ENCODE assay signal across 9 cellular contexts in genomic region chr15:29674661-29675533, GRCh38.
DNase-seq lines count a peak whose midpoint lies in the region; ATAC-seq, FAIRE-seq and TF ChIP-seq lines count a peak whose summit lies in the region.
"Had no signal": no experiment of that assay in that cellular context is flagged by ENCODE, and none has a peak within 500 bp of the region (broad histone marks: within the 10 kb centered on the region; RNA-seq: fewer than 3 reads in every experiment).

No MANE protein-coding gene starts in this region.

- H2AFZ ChIP-seq in keratinocyte (ENCODE audit: control insufficient read depth, low read length), result peak overlapping the region; percentile 77

- no peak for TF ChIP-seq POLR2A in erythroblast (IDR thresholded peaks at IDR 0.05; ENCODE audit: low read length)

- TF ChIP-seq CTCF in brain microvascular endothelial cell (IDR thresholded peaks at IDR 0.05; ENCODE audit: low read depth, low read length, missing control alignments) (no peak), keratinocyte (optimal IDR thresholded peaks at IDR 0.05 in 1 of 3, IDR thresholded peaks at IDR 0.05 in 1 of 3, conservative IDR thresholded peaks at IDR 0.05 in 1 of 3; ENCODE audit: extremely low read depth in 1 of 3, insufficient read depth in 2 of 3, low read length in 3 of 3) (no peak)

- H3K9me3 ChIP-seq in keratinocyte (ENCODE audit: control insufficient read depth, low read depth, low read length) (no peaks in the 10 kb centered on the region), stomach smooth muscle (ENCODE audit: control insufficient read depth in 2 of 2, low read length in 2 of 2) (no peaks in the 10 kb centered on the region)

- H3K9ac ChIP-seq in keratinocyte (ENCODE audit: control insufficient read depth, extremely low read depth, insufficient read depth, low read length), result peak overlapping the region; percentile 49
- peak overlapping the region in 1 of 2 donors; percentile 28 for H3K9ac ChIP-seq in stomach smooth muscle (ENCODE audit: low read length in 2 of 2)

- ATAC-seq in GM19395 (IDR thresholded peaks at IDR 0.05; ENCODE audit: unreplicated experiment), result no peak

- H3K36me3 ChIP-seq in brain microvascular endothelial cell (replicated peaks) (no peaks in the 10 kb centered on the region), keratinocyte (ENCODE audit: control insufficient read depth in 2 of 2, extremely low read depth in 1 of 2, insufficient read depth in 2 of 2, low read length in 2 of 2) (no peaks in the 10 kb centered on the region), stomach smooth muscle (ENCODE audit: control insufficient read depth in 2 of 2, insufficient read depth in 2 of 2, low read length in 2 of 2) (no peaks in the 10 kb centered on the region)

- peak; percentile 66 for DNase-seq in HuH-7.5 (ENCODE audit: low spot score)
- no peak for DNase-seq in brain microvascular endothelial cell
- no peak for DNase-seq in keratinocyte (ENCODE audit: low read depth, low spot score)
- DNase-seq in HCEC 1CT, result no peak
- no peak for DNase-seq in erythroblast (lab: John Stamatoyannopoulos, UW)
- DNase-seq in GOT3 (lab: John Stamatoyannopoulos, UW), result no peak

- in situ Hi-C loops in brain microvascular endothelial cell (cut with HindIII; ENCODE audit: low pct_ligation_motif_present, low sequenced_read_pairs), result no loop called here

- H3K4me3 ChIP-seq in brain microvascular endothelial cell (ENCODE audit: low read depth, low read length) (peak overlapping the region; percentile 63), keratinocyte (ENCODE audit: control insufficient read depth in 2 of 3, extremely low read depth in 1 of 3, insufficient read depth in 2 of 3, low read depth in 1 of 3, low read length in 3 of 3) (peak overlapping the region; percentile 41 to 61 (median 41)), stomach smooth muscle (ENCODE audit: low read length in 2 of 2) (peak overlapping the region; percentile 53 to 75)

- H3K27ac ChIP-seq in brain microvascular endothelial cell (peak overlapping the region; percentile 13), keratinocyte (ENCODE audit: control insufficient read depth, insufficient read depth, low read length) (no peak overlapping the region), stomach smooth muscle (ENCODE audit: low read length) (no peak overlapping the region)
- H3K27ac ChIP-seq: HL-60 had no signal

- peak overlapping the region; percentile 53 for H3K4me2 ChIP-seq in keratinocyte (ENCODE audit: control insufficient read depth, extremely low read depth, insufficient read depth, low read depth, low read length)

- H4K20me1 ChIP-seq in keratinocyte (ENCODE audit: control insufficient read depth, extremely low read depth, insufficient read depth, low read length), result no peaks in the 10 kb centered on the region

- FAIRE-seq in keratinocyte (lab: Jason Lieb, UNC), result no peak

- H3K27me3 ChIP-seq in brain microvascular endothelial cell (replicated peaks) (no peaks in the 10 kb centered on the region), keratinocyte (ENCODE audit: control insufficient read depth, extremely low read depth, insufficient read depth, low read length) (no peaks in the 10 kb centered on the region), stomach smooth muscle (ENCODE audit: control insufficient read depth in 1 of 2, insufficient read depth in 2 of 2, low read length in 2 of 2) (no peaks in the 10 kb centered on the region)

- no peaks in the 10 kb centered on the region for H3K9me1 ChIP-seq in keratinocyte (ENCODE audit: control insufficient read depth, extremely low read depth, insufficient read depth, low read length)

- H3K79me2 ChIP-seq in keratinocyte (ENCODE audit: control insufficient read depth, insufficient read depth, low read length), result no peaks in the 10 kb centered on the region

- H3K4me1 ChIP-seq in keratinocyte (ENCODE audit: control insufficient read depth, extremely low read depth, insufficient read depth, low read length), result peaks cover 18% of the 10 kb centered on the region
- H3K4me1 ChIP-seq in stomach smooth muscle (ENCODE audit: control insufficient read depth, insufficient read depth, low read length), result peaks cover 22% of the 10 kb centered on the region

- dilution Hi-C loops in keratinocyte (cut with MboI; ENCODE audit: extremely low pct_ligation_motif_present, low sequenced_read_pairs), result no loop called here
